10 cellular contexts compared by ENCODE assay signal in the genomic region with DNA sequence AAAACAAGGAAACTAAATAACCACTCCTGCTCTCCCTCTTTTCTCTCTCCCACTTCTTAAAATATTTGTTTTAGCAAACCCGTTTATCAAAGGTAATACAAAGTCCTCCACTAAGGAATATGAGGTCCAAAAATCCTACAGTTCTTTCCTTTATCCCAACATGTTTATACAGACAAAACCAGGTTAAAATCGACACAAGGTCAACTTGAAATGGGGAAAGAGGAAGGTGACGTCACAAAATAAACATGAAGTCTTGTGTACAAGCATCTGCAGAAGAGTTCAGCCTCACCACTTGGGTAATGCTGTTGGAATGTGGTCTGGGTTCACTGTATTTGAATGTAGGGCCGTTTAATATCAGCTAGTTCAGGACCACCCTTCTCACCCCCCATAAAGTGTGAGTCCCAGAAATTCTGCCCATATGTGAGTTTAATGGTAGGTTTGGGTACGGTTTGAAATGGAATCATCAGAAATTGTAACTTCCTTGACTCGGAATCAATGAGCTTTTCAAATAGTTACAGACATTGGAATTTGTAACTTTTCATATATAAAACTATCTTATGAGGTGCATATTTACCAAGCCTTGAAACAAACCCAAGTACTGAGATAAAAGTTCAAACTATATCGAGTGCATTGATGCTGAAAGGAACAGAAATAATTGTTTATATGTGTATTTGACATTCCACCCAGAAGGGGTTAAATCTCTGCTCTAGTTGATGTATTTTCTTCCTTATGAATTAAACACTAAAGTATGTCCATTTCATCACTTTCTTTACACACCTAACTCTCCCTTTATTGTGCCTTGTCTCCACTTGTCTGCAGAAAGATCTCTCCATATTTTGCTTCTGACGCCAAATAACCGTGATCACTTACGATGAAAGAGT.
A peak's percentile ranks its signal among the peaks of the same experiment; 100 is the strongest.
DNase-seq lines count a peak whose midpoint lies in the region; ATAC-seq, FAIRE-seq and TF ChIP-seq lines count a peak whose summit lies in the region.
"Had no signal": no experiment of that assay in that cellular context is flagged by ENCODE, and none has a peak within 500 bp of the region (broad histone marks: within the 10 kb centered on the region; RNA-seq: fewer than 3 reads in every experiment).

No MANE protein-coding gene starts in this region.

- H3K4me3 ChIP-seq in left ventricle myocardium inferior, result no peak overlapping the region
- H3K4me3 ChIP-seq: Peyer's patch had no signal

- H3K4me1 Mint-ChIP-seq in WTC11, result peaks cover 28% of the 10 kb centered on the region

- TF ChIP-seq CTCF in WTC11 (IDR thresholded peaks at IDR 0.05), result no peak
- TF ChIP-seq CTCF in left ventricle myocardium inferior (IDR thresholded peaks at IDR 0.05; ENCODE audit: borderline replicate concordance), result no peak

- intact Hi-C loops in left ventricle myocardium inferior (cut with micrococcal nuclease), result no loop called here

- no peaks in the 10 kb centered on the region for H3K9me3 ChIP-seq in left ventricle myocardium inferior (replicated peaks)
- H3K9me3 ChIP-seq: Peyer's patch had no signal

- no peaks in the 10 kb centered on the region for H3K36me3 Mint-ChIP-seq in WTC11

- H3K27me3 Mint-ChIP-seq in WTC11 (ENCODE audit: low read depth), result no peaks in the 10 kb centered on the region
- H3K27me3 Mint-ChIP-seq: memory B cell had no signal

- H3K36me3 ChIP-seq in left ventricle myocardium inferior, result no peaks in the 10 kb centered on the region
- H3K36me3 ChIP-seq: Peyer's patch had no signal

- no peaks in the 10 kb centered on the region for H3K27me3 ChIP-seq in left ventricle myocardium inferior (ENCODE audit: low read depth)
- H3K27me3 ChIP-seq: Peyer's patch had no signal

- H3K9me3 Mint-ChIP-seq in WTC11, result no peaks in the 10 kb centered on the region
- H3K9me3 Mint-ChIP-seq: memory B cell had no signal

- POLR2A ChIA-PET in WTC11 (lab: Charles Lee), result no interaction called here

- peak overlapping the region; percentile 74 for H3K27ac ChIP-seq in left ventricle myocardium inferior (replicated peaks)

- peak overlapping the region; percentile 90 for H3K27ac Mint-ChIP-seq in WTC11
- H3K27ac Mint-ChIP-seq: memory B cell had no signal

- ATAC-seq in WTC11, result no peak

- no peak overlapping the region for H3K4me3 Mint-ChIP-seq in WTC11
- H3K4me3 Mint-ChIP-seq: memory B cell had no signal

- H3K4me1 ChIP-seq in left ventricle myocardium inferior, result peaks cover 54% of the 10 kb centered on the region

- no peak for TF ChIP-seq POLR2A in GM12892 (IDR thresholded peaks at IDR 0.05; ENCODE audit: low read depth, low read length)

- CTCF ChIA-PET in WTC11 (lab: Charles Lee), result interaction anchor here (2.0 kb wide), 1 partner anchor 9 kb away, joined by 4 read pairs; no protein-coding TSS in a partner anchor

- no peak for FAIRE-seq in GM12892 (lab: Jason Lieb, UNC)

- DNase-seq in HK-2 (ENCODE audit: unreplicated experiment) (peak; percentile 5), WTC11 (ENCODE audit: low spot score) (no peak), left ventricle myocardium inferior (no peak), stromal cell of bone marrow (ENCODE audit: low read depth) (peak; percentile 43), DMS79 (lab: John Stamatoyannopoulos, UW) (no peak), GM12892 (ENCODE audit: insufficient read length) (no peak)
- DNase-seq in activated effector memory CD4-positive, alpha-beta T cell treated with Interleukin-2 at 50 U/mL for 16 hours, result no peak
- no peak for DNase-seq in stimulated activated CD4-positive, alpha-beta T cell treated with anti-CD3 and anti-CD28 coated beads, Interleukin-2, amount 100 ng/mL, for 48 hours
- DNase-seq: Peyer's patch had no signal

TF ChIP-seq in WTC11, 78 proteins besides CTCF, POLR2A, EP300 and RAD21:
- TF ChIP-seq, protein P1, sequence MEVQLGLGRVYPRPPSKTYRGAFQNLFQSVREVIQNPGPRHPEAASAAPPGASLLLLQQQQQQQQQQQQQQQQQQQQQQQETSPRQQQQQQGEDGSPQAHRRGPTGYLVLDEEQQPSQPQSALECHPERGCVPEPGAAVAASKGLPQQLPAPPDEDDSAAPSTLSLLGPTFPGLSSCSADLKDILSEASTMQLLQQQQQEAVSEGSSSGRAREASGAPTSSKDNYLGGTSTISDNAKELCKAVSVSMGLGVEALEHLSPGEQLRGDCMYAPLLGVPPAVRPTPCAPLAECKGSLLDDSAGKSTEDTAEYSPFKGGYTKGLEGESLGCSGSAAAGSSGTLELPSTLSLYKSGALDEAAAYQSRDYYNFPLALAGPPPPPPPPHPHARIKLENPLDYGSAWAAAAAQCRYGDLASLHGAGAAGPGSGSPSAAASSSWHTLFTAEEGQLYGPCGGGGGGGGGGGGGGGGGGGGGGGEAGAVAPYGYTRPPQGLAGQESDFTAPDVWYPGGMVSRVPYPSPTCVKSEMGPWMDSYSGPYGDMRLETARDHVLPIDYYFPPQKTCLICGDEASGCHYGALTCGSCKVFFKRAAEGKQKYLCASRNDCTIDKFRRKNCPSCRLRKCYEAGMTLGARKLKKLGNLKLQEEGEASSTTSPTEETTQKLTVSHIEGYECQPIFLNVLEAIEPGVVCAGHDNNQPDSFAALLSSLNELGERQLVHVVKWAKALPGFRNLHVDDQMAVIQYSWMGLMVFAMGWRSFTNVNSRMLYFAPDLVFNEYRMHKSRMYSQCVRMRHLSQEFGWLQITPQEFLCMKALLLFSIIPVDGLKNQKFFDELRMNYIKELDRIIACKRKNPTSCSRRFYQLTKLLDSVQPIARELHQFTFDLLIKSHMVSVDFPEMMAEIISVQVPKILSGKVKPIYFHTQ (CRISPR knock-in tag; IDR thresholded peaks at IDR 0.05), result no peak
- TF ChIP-seq GABPB1 (CRISPR knock-in tag; IDR thresholded peaks at IDR 0.05), result peak; percentile 83

Comparison
In these comparisons a context has a peak if more than half of its experiments do, and no peak if none do; other contexts are left out.
1. DNase-seq: peak in HK-2 (single experiment) and stromal cell of bone marrow (single experiment); none in WTC11 (single experiment), left ventricle myocardium inferior (single experiment), activated effector memory CD4-positive, alpha-beta T cell treated with Interleukin-2 at 50 U/mL for 16 hours (single experiment), DMS79 (single experiment), GM12892 (single experiment) and stimulated activated CD4-positive, alpha-beta T cell treated with anti-CD3 and anti-CD28 coated beads, Interleukin-2, amount 100 ng/mL, for 48 hours (0 of 2).